9 cellular contexts compared by ENCODE assay signal in genomic region chr22:18961201-18961600, GRCh38. TPM values are rescaled to one million over a fixed set of nuclear protein-coding genes. Genes with fewer than 3 reads are reported as not detected.
DNase-seq lines count a peak whose midpoint lies in the region; ATAC-seq, FAIRE-seq and TF ChIP-seq lines count a peak whose summit lies in the region.
"Not testable (repeated sequence)": the region's sequence is repeated elsewhere in the genome, so short reads cannot be mapped to it uniquely, and the experiment has no call there.
"Had no signal": no experiment of that assay in that cellular context is flagged by ENCODE, and none has a peak within 500 bp of the region (broad histone marks: within the 10 kb centered on the region; RNA-seq: fewer than 3 reads in every experiment).

No MANE protein-coding gene starts in this region.

- H3K9me3 Mint-ChIP-seq in endothelial cell (ENCODE audit: unreplicated experiment), result not testable (repeated sequence)

- not testable (repeated sequence) for H3K27me3 ChIP-seq in RWPE2 (ENCODE audit: insufficient read depth, poor library complexity, severe bottlenecking); lower lobe of right lung (ENCODE audit: low read depth); aorta (ENCODE audit: control insufficient read depth in 1 of 2, insufficient read depth in 2 of 2, low read length in 1 of 2)

- intact Hi-C loops in kidney (cut with DNase I); lower lobe of right lung (cut with DNase I); aorta (cut with DNase I): not testable (repeated sequence)
- intact Hi-C loops in sciatic nerve (cut with DNase I), result loop anchor here (10.0 kb wide), 1 partner anchor 1314 kb away; no protein-coding TSS in a partner anchor

- H3K36me3 Mint-ChIP-seq in endothelial cell (ENCODE audit: low read depth, unreplicated experiment), result not testable (repeated sequence)

- not testable (repeated sequence) for H3K36me3 ChIP-seq in RWPE2 (ENCODE audit: low read depth); kidney (ENCODE audit: control insufficient read depth in 1 of 2, insufficient read depth in 2 of 2, low read length in 2 of 2); lower lobe of right lung; aorta (ENCODE audit: control insufficient read depth in 1 of 2, insufficient read depth in 2 of 2, low read length in 1 of 2)

- H3K27ac Mint-ChIP-seq in endothelial cell (ENCODE audit: unreplicated experiment), result not testable (repeated sequence)

- FAIRE-seq in kidney (lab: Jason Lieb, UNC), result not testable (repeated sequence)

- not testable (repeated sequence) for H3K4me3 Mint-ChIP-seq in endothelial cell (ENCODE audit: unreplicated experiment)

- DNase-seq in RWPE2 (ENCODE audit: low spot score) (peak; percentile 23), endothelial cell (ENCODE audit: low spot score) (peak; percentile 1), kidney (peak; percentile 26), lower lobe of right lung (peak; percentile 32), sciatic nerve (ENCODE audit: low spot score) (peak; percentile 45), aorta (peak; percentile 12 to 51)
- DNase-seq in activated effector memory CD4-positive, alpha-beta T cell treated with anti-CD3 and anti-CD28 coated beads, Interleukin-2, amount 50 U/mL, for 16 hours, result peak; percentile 38

- H3K27me3 Mint-ChIP-seq in endothelial cell (ENCODE audit: unreplicated experiment), result not testable (repeated sequence)

- H3K9me3 ChIP-seq in RWPE2 (ENCODE audit: severe bottlenecking); kidney (ENCODE audit: control insufficient read depth in 1 of 2, low read length in 2 of 2); lower lobe of right lung; aorta (ENCODE audit: control insufficient read depth, low read length): not testable (repeated sequence)

- 57 to 68% methylated on average over 7 of the region's 7 CpGs for WGBS in aorta, 2 donors

- TF ChIP-seq CTCF in RWPE2 (IDR thresholded peaks at IDR 0.05; ENCODE audit: poor library complexity, severe bottlenecking); endothelial cell (IDR thresholded peaks at IDR 0.05; ENCODE audit: unreplicated experiment); kidney (IDR thresholded peaks at IDR 0.05; ENCODE audit: borderline replicate concordance, extremely low read depth, insufficient read depth); lower lobe of right lung (IDR thresholded peaks at IDR 0.05): not testable (repeated sequence)

- H3K27ac ChIP-seq in RWPE2 (ENCODE audit: poor library complexity, severe bottlenecking); kidney (ENCODE audit: low read depth in 2 of 2, low read length in 2 of 2); lower lobe of right lung; aorta (ENCODE audit: low read depth in 1 of 2, low read length in 2 of 2): not testable (repeated sequence)

- H3K4me3 ChIP-seq in RWPE2 (ENCODE audit: severe bottlenecking); kidney (ENCODE audit: low read length in 2 of 2); lower lobe of right lung; aorta (ENCODE audit: low read length in 2 of 2): not testable (repeated sequence)

- not testable (repeated sequence) for H3K4me1 Mint-ChIP-seq in endothelial cell (ENCODE audit: unreplicated experiment)

- ATAC-seq in RWPE2 (ENCODE audit: low read depth); lower lobe of right lung; sciatic nerve; aorta (ENCODE audit: low FRiP score): not testable (repeated sequence)

- H3K9ac ChIP-seq in kidney (ENCODE audit: low read length in 2 of 2), result not testable (repeated sequence)

- H3K4me1 ChIP-seq in RWPE2 (ENCODE audit: insufficient read depth, poor library complexity, severe bottlenecking); kidney (ENCODE audit: control insufficient read depth in 1 of 2, insufficient read depth in 1 of 2, low read depth in 1 of 2, low read length in 2 of 2); lower lobe of right lung; aorta (ENCODE audit: control insufficient read depth in 1 of 2, insufficient read depth in 2 of 2, low read length in 2 of 2): not testable (repeated sequence)

RNA-seq across cellular contexts. Expression of gene PRODH, which starts 25.1 kb away (rescaled TPM):
- 1.8 TPM for total RNA-seq in endothelial cell (ENCODE audit: unreplicated experiment)
- 6.7 TPM for total RNA-seq in kidney
- 8.2 TPM for polyA plus RNA-seq in kidney (ENCODE audit: insufficient read depth, low read depth, low replicate concordance)
- 33.9 TPM for total RNA-seq in lower lobe of right lung
- total RNA-seq in sciatic nerve, result 23.5 TPM
- total RNA-seq in aorta, result 1 to 10 TPM; 1.0 to 1.9 TPM
- polyA plus RNA-seq in aorta, result 1 to 10 TPM; 1.5 to 2.3 TPM
- total RNA-seq: CD4-positive, alpha-beta T cell had no signal
- polyA plus RNA-seq: BJ had no signal

RNA-seq across cellular contexts. Expression of gene DGCR6, which starts 55.1 kb away (rescaled TPM):
- total RNA-seq in endothelial cell (ENCODE audit: unreplicated experiment) (1.1 TPM), kidney (1.7 TPM), lower lobe of right lung (4.5 TPM), sciatic nerve (2.8 TPM), aorta (1 to 10 TPM in 1 of 2 donors, under 1 TPM in 1; 0.88 to 1.7 TPM)
- polyA plus RNA-seq in kidney (ENCODE audit: insufficient read depth, low read depth, low replicate concordance) (3.7 TPM), aorta (1 to 10 TPM; 3.3 to 5.8 TPM)
